Comparison of ENCODE assay signal across 1 cellular context in the genomic region with DNA sequence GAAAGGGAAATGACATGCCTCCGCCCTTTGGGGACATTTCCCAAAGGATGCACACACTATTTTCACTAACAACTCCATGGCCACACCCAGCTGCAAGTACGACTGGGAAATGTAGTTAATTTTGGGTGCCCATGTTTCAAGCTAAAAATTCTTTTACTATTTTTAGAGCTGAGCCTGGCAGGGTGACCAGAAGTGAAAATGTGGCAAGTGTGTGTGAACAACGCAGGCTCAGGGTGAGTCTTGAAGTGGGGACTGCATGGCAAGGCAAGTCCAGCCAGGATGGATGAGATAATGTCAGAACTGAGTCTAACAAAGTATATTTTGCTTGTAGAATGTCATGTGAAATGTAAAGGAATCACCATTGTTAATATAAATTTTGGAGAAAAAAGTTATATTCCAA.
TF ChIP-seq lines count a peak whose summit lies in the region.

No MANE protein-coding gene starts in this region.

TF ChIP-seq in H1, 55 proteins besides CTCF, POLR2A, EP300 and RAD21:
- TF ChIP-seq, protein P1, sequence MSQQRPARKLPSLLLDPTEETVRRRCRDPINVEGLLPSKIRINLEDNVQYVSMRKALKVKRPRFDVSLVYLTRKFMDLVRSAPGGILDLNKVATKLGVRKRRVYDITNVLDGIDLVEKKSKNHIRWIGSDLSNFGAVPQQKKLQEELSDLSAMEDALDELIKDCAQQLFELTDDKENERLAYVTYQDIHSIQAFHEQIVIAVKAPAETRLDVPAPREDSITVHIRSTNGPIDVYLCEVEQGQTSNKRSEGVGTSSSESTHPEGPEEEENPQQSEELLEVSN (IDR thresholded peaks at IDR 0.05) = no peak
- no peak for TF ChIP-seq HDAC6 (IDR thresholded peaks at IDR 0.05; ENCODE audit: low read depth, low read length)
- TF ChIP-seq CBX8 (IDR thresholded peaks at IDR 0.05; ENCODE audit: borderline replicate concordance, low read depth, low read length) = no peak
- no peak for TF ChIP-seq JUND (IDR thresholded peaks at IDR 0.05; ENCODE audit: low read length)
- TF ChIP-seq RBBP5 (IDR thresholded peaks at IDR 0.05; ENCODE audit: borderline replicate concordance, low read depth, low read length) = no peak
- no peak for TF ChIP-seq SP2 (IDR thresholded peaks at IDR 0.05; ENCODE audit: low read length)
- TF ChIP-seq BRCA1 (IDR thresholded peaks at IDR 0.05; ENCODE audit: low read depth, low read length) = no peak
- TF ChIP-seq GABPA (IDR thresholded peaks at IDR 0.05; ENCODE audit: borderline replicate concordance, insufficient read depth, low read length) = no peak
- TF ChIP-seq SRF (IDR thresholded peaks at IDR 0.05; ENCODE audit: low read depth, low read length) = no peak
- no peak for TF ChIP-seq SUZ12 (IDR thresholded peaks at IDR 0.05; ENCODE audit: low read length)
- TF ChIP-seq POLR2AphosphoS5 (IDR thresholded peaks at IDR 0.05; ENCODE audit: low read depth, low read length) = no peak
- no peak for TF ChIP-seq SP4 (IDR thresholded peaks at IDR 0.05; ENCODE audit: low read length)
- no peak for TF ChIP-seq MAFK (IDR thresholded peaks at IDR 0.05; ENCODE audit: low read depth, low read length)
